ENCODE assay signal across 1 cellular context in genomic region chr2:138373993-138374408, GRCh38.
TF ChIP-seq lines count a peak whose summit lies in the region.

No MANE protein-coding gene starts in this region.

TF ChIP-seq in SK-N-SH, 30 proteins besides CTCF, POLR2A, EP300 and RAD21 (continued from another document):
- no peak for TF ChIP-seq USF2 (IDR thresholded peaks at IDR 0.05; ENCODE audit: borderline replicate concordance, low read depth, low read length)
TF ChIP-seq in SK-N-SH: peak in this region for 2.
